ENCODE assay signal across 17 cellular contexts in genomic region chr13:111165189-111165588, GRCh38. TPM values are rescaled to one million over a fixed set of nuclear protein-coding genes. Genes with fewer than 3 reads are reported as not detected.
A peak's percentile ranks its signal among the peaks of the same experiment; 100 is the strongest.
DNase-seq lines count a peak whose midpoint lies in the region; ATAC-seq and TF ChIP-seq lines count a peak whose summit lies in the region.
"Had no signal": no experiment of that assay in that cellular context is flagged by ENCODE, and none has a peak within 500 bp of the region (broad histone marks: within the 10 kb centered on the region; RNA-seq: fewer than 3 reads in every experiment).

No MANE protein-coding gene starts in this region.

- H3K4me3 ChIP-seq in GM08714 (ENCODE audit: low read length) (peak overlapping the region; percentile 5; the same call in 1 of the 2 replicates), OCI-LY7 (ENCODE audit: low read depth, low read length, poor library complexity, severe bottlenecking) (no peak overlapping the region), prostate gland (no peak overlapping the region), Peyer's patch (no peak overlapping the region)
- H3K4me3 ChIP-seq: sigmoid colon had no signal

- BruUV-seq in OCI-LY7 (replicated peaks; lab: Mats Ljungman, UMichigan), result no TSS peak

- H3K79me2 ChIP-seq in OCI-LY7 (ENCODE audit: insufficient read depth, low read depth, low read length), result peaks cover 73% of the 10 kb centered on the region

- peaks cover 14% of the 10 kb centered on the region for H3K4me1 Mint-ChIP-seq in osteocyte (ENCODE audit: unreplicated experiment)

- H3K4me3 Mint-ChIP-seq in osteocyte (ENCODE audit: unreplicated experiment), result no peak overlapping the region

- no peak overlapping the region for H3K27ac ChIP-seq in OCI-LY7 (ENCODE audit: low read depth, low read length, poor library complexity, severe bottlenecking)
- H3K27ac ChIP-seq in prostate gland, result no peak overlapping the region
- no peak overlapping the region for H3K27ac ChIP-seq in Peyer's patch
- H3K27ac ChIP-seq: sigmoid colon, VCaP had no signal

- H3K9me3 Mint-ChIP-seq in osteocyte (ENCODE audit: unreplicated experiment), result peaks cover 8% of the 10 kb centered on the region

- H3K36me3 ChIP-seq in OCI-LY7 (ENCODE audit: insufficient read depth, low read length) (peaks cover 70% of the 10 kb centered on the region), prostate gland (no peaks in the 10 kb centered on the region), Peyer's patch (peaks cover 0 to 13% (median 0%) of the 10 kb centered on the region in 3 donors)
- H3K36me3 ChIP-seq: sigmoid colon had no signal

- POLR2A ChIA-PET in OCI-LY7 (lab: Charles Lee), result interaction anchor here (0.5 to 0.6 kb wide), 2 partner anchors 14 to 47 kb away, joined by 3 to 4 read pairs; no protein-coding TSS in a partner anchor

- H3K9me3 ChIP-seq in OCI-LY7 (ENCODE audit: low read length) (0 out of 2 replicates have a peak, but pooled peaks cover 8% of the 10 kb centered on the region), prostate gland (no peaks in the 10 kb centered on the region), Peyer's patch (no peaks in the 10 kb centered on the region)
- H3K9me3 ChIP-seq: sigmoid colon had no signal

- H3K27me3 ChIP-seq in prostate gland (replicated peaks; ENCODE audit: insufficient read depth) (no peaks in the 10 kb centered on the region), Peyer's patch (no peaks in the 10 kb centered on the region)
- H3K27me3 ChIP-seq: sigmoid colon had no signal

- no peak overlapping the region for H3K27ac Mint-ChIP-seq in osteocyte (ENCODE audit: unreplicated experiment)

- no peak for DNase-seq in OCI-LY7 (ENCODE audit: low spot score)
- DNase-seq in stimulated activated CD4-positive, alpha-beta T cell treated with anti-CD3 and anti-CD28 coated beads, Interleukin-4, amount 100 ng/mL, for 1 hour, result no peak
- DNase-seq in prostate gland (ENCODE audit: low spot score), result no peak
- no peak for DNase-seq in osteocyte (ENCODE audit: extremely low spot score, unreplicated experiment)
- DNase-seq in Peyer's patch, result no peak
- DNase-seq: activated T-cell treated with anti-CD3 and anti-CD28 coated beads for 4 hours, amygdala, Calu3, NCI-H1092 treated with DMSO at 0.1 percent for 48 hours, NCI-H69, SIG-M5, sigmoid colon had no signal

- peak overlapping the region; percentile 30; the same call in 1 of the 2 replicates for H3K4me2 ChIP-seq in OCI-LY7 (ENCODE audit: low read length)

- peaks cover 9% of the 10 kb centered on the region for H4K20me1 ChIP-seq in OCI-LY7 (ENCODE audit: insufficient read depth, low read length)

- H3K4me1 ChIP-seq in OCI-LY7 (ENCODE audit: insufficient read depth, low read length, poor library complexity, severe bottlenecking) (peaks cover 45% of the 10 kb centered on the region), prostate gland (replicated peaks) (peaks cover 4% of the 10 kb centered on the region), Peyer's patch (peaks cover 0 to 19% (median 7%) of the 10 kb centered on the region in 4 donors)

- CTCF ChIA-PET in OCI-LY7 (lab: Charles Lee; ENCODE audit: unreplicated experiment), result no interaction called here

- intact Hi-C loops in OCI-LY7 (cut with micrococcal nuclease; ENCODE audit: unreplicated experiment), result no loop called here
- intact Hi-C loops in prostate gland (cut with DNase I), result no loop called here

- no peaks in the 10 kb centered on the region for H3K9me2 ChIP-seq in OCI-LY7 (ENCODE audit: insufficient read depth, low read length)

- no peak for TF ChIP-seq POLR2A in prostate gland (IDR thresholded peaks at IDR 0.05)
- TF ChIP-seq POLR2A in Peyer's patch (IDR thresholded peaks at IDR 0.05), result no peak

- no peak overlapping the region for H2AFZ ChIP-seq in OCI-LY7 (ENCODE audit: low read length)

- peak; percentile 15 for ATAC-seq in GM19463 (IDR thresholded peaks at IDR 0.05; ENCODE audit: unreplicated experiment)
- ATAC-seq in HG02884 (IDR thresholded peaks at IDR 0.05; ENCODE audit: unreplicated experiment), result peak; percentile 11
- ATAC-seq: HCT116 had no signal

- 92% methylated on average over 6 of the region's 6 CpGs for WGBS in prostate gland

- H3K27me3 Mint-ChIP-seq in osteocyte (ENCODE audit: unreplicated experiment), result no peaks in the 10 kb centered on the region

- peaks cover 42% of the 10 kb centered on the region for H3K36me3 Mint-ChIP-seq in osteocyte (ENCODE audit: unreplicated experiment)

- TF ChIP-seq CTCF in OCI-LY7 (conservative IDR thresholded peaks at IDR 0.05; ENCODE audit: low read length) (no peak), prostate gland (IDR thresholded peaks at IDR 0.05) (no peak), osteocyte (IDR thresholded peaks at IDR 0.05) (no peak), Peyer's patch (IDR thresholded peaks at IDR 0.05) (no peak)

RNA-seq across cellular contexts. Expression of gene ARHGEF7, which starts 50.1 kb away (rescaled TPM):
- 36.3 and 39.5 TPM in 2 replicates for total RNA-seq in OCI-LY7 (2014; rRNA removed; shearing (Covaris generic))
- total RNA-seq in OCI-LY7 (2022) (51.3 and 60.8 TPM in 2 replicates), prostate gland (10 to 100 TPM; 57.9 to 97.3 TPM), osteocyte (119 and 125 TPM in 2 replicates), Peyer's patch (100 to 1,000 TPM in 2 of 4 donors, 10 to 100 TPM in 2; 58.1 to 117 (median 95.5) TPM)
